ENCODE assay signal across 11 cellular contexts in the genomic region with DNA sequence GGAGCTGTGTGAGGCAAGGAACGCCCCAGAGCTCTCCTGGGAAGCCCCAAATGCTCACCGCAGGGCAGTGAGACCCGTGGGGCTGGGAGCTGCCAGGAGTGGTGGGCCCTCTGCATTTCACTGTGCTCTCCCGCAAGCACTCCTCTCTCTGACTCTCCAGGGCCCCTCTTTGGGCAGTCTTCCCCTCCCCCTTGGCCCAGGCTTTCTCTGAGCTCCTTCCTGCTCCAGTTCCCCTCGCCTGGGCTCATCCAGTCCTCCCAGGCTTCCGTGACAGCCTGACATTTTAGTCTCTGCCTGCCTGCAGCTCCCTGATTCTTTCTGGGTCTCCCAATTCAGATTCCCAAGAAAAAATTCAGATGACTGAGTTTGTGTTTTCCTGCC. TPM values are rescaled to one million over a fixed set of nuclear protein-coding genes. Genes with fewer than 3 reads are reported as not detected.
DNase-seq lines count a peak whose midpoint lies in the region; ATAC-seq and TF ChIP-seq lines count a peak whose summit lies in the region.
"Had no signal": no experiment of that assay in that cellular context is flagged by ENCODE, and none has a peak within 500 bp of the region (broad histone marks: within the 10 kb centered on the region; RNA-seq: fewer than 3 reads in every experiment).

No MANE protein-coding gene starts in this region.

- H3K4me1 Mint-ChIP-seq in activated CD4-positive, alpha-beta T cell treated with anti-CD3 and anti-CD28 coated beads for 36 hours: peaks cover 37% of the 10 kb centered on the region
- peaks cover 93% of the 10 kb centered on the region for H3K4me1 Mint-ChIP-seq in activated CD8-positive, alpha-beta T cell treated with anti-CD3 and anti-CD28 coated beads for 36 hours (ENCODE audit: low read depth)
- peaks cover 87% of the 10 kb centered on the region for H3K4me1 Mint-ChIP-seq in stimulated activated effector memory CD8-positive, alpha-beta T cell treated with anti-CD3 and anti-CD28 coated beads, Interleukin-12 subunit alpha, Interleukin-12 subunit beta, amount 100 ng/mL, for 72 hours

- H3K9me3 Mint-ChIP-seq in activated CD4-positive, alpha-beta T cell treated with anti-CD3 and anti-CD28 coated beads for 36 hours (ENCODE audit: low read depth): no peaks in the 10 kb centered on the region
- no peaks in the 10 kb centered on the region for H3K9me3 Mint-ChIP-seq in activated CD8-positive, alpha-beta T cell treated with anti-CD3 and anti-CD28 coated beads for 36 hours
- H3K9me3 Mint-ChIP-seq in stimulated activated effector memory CD8-positive, alpha-beta T cell treated with anti-CD3 and anti-CD28 coated beads, Interleukin-12 subunit alpha, Interleukin-12 subunit beta, amount 100 ng/mL, for 72 hours: no peaks in the 10 kb centered on the region

- H3K36me3 Mint-ChIP-seq in activated CD4-positive, alpha-beta T cell treated with anti-CD3 and anti-CD28 coated beads for 36 hours (ENCODE audit: low read depth): peaks cover 2% of the 10 kb centered on the region
- peaks cover 30% of the 10 kb centered on the region for H3K36me3 Mint-ChIP-seq in activated CD8-positive, alpha-beta T cell treated with anti-CD3 and anti-CD28 coated beads for 36 hours (ENCODE audit: low read depth)
- peaks cover 6% of the 10 kb centered on the region for H3K36me3 Mint-ChIP-seq in stimulated activated effector memory CD8-positive, alpha-beta T cell treated with anti-CD3 and anti-CD28 coated beads, Interleukin-12 subunit alpha, Interleukin-12 subunit beta, amount 100 ng/mL, for 72 hours

- CTCF ChIA-PET in activated CD4-positive, alpha-beta T cell treated with anti-CD3 and anti-CD28 coated beads for 36 hours (lab: Charles Lee): interaction anchor here (0.6 to 1.9 kb wide), 4 partner anchors 19 to 573 kb away, joined by 3 to 11 read pairs (median 6); no protein-coding TSS in a partner anchor
- CTCF ChIA-PET in activated CD8-positive, alpha-beta T cell treated with anti-CD3 and anti-CD28 coated beads for 36 hours (lab: Charles Lee): interaction anchor here (0.9 to 9.9 kb wide), 4 partner anchors 21 to 62 kb away, joined by 3 to 74 read pairs (median 6); no protein-coding TSS in a partner anchor

- no peak for TF ChIP-seq CTCF in activated CD8-positive, alpha-beta T cell treated with anti-CD3 and anti-CD28 coated beads for 36 hours (IDR thresholded peaks at IDR 0.05)

- ATAC-seq in activated CD4-positive, alpha-beta T cell treated with anti-CD3 and anti-CD28 coated beads for 36 hours: no peak
- no peak for ATAC-seq in activated CD8-positive, alpha-beta T cell treated with anti-CD3 and anti-CD28 coated beads for 36 hours
- ATAC-seq in stimulated activated effector memory CD8-positive, alpha-beta T cell treated with anti-CD3 and anti-CD28 coated beads, Interleukin-12 subunit alpha, Interleukin-12 subunit beta, amount 100 ng/mL, for 72 hours: no peak
- no peak for ATAC-seq in HG02852 (IDR thresholded peaks at IDR 0.05; ENCODE audit: unreplicated experiment)
- ATAC-seq in HG03280 (IDR thresholded peaks at IDR 0.05; ENCODE audit: unreplicated experiment): no peak

- H3K27me3 Mint-ChIP-seq in activated CD4-positive, alpha-beta T cell treated with anti-CD3 and anti-CD28 coated beads for 36 hours: no peaks in the 10 kb centered on the region
- no peaks in the 10 kb centered on the region for H3K27me3 Mint-ChIP-seq in activated CD8-positive, alpha-beta T cell treated with anti-CD3 and anti-CD28 coated beads for 36 hours

- no peak overlapping the region for H3K4me3 Mint-ChIP-seq in activated CD4-positive, alpha-beta T cell treated with anti-CD3 and anti-CD28 coated beads for 36 hours
- H3K4me3 Mint-ChIP-seq in activated CD8-positive, alpha-beta T cell treated with anti-CD3 and anti-CD28 coated beads for 36 hours: peak overlapping the region; percentile 56
- H3K4me3 Mint-ChIP-seq in stimulated activated effector memory CD8-positive, alpha-beta T cell treated with anti-CD3 and anti-CD28 coated beads, Interleukin-12 subunit alpha, Interleukin-12 subunit beta, amount 100 ng/mL, for 72 hours: no peak overlapping the region

- POLR2A ChIA-PET in activated CD4-positive, alpha-beta T cell treated with anti-CD3 and anti-CD28 coated beads for 36 hours (lab: Charles Lee): interaction anchor here (0.5 kb wide), 1 partner anchor 22 kb away, joined by 3 read pairs; no protein-coding TSS in a partner anchor
- POLR2A ChIA-PET in activated CD8-positive, alpha-beta T cell treated with anti-CD3 and anti-CD28 coated beads for 36 hours (lab: Charles Lee): interaction anchor here (0.8 to 12.0 kb wide), 7 partner anchors 9 to 27 kb away, joined by 3 to 99 read pairs (median 4); no protein-coding TSS in a partner anchor

- DNase-seq in activated CD4-positive, alpha-beta T cell treated with anti-CD3 and anti-CD28 coated beads for 36 hours: no peak
- no peak for DNase-seq in activated CD4-positive, alpha-beta T cell treated with anti-CD3 and anti-CD28 coated beads, Interleukin-2, amount 50 U/mL, for 48 hours
- DNase-seq in activated CD8-positive, alpha-beta T cell treated with anti-CD3 and anti-CD28 coated beads for 36 hours: no peak
- peak; percentile 81 for DNase-seq in iPS-NIHi11 (ENCODE audit: low spot score)
- no peak for DNase-seq in stimulated activated effector memory CD8-positive, alpha-beta T cell treated with anti-CD3 and anti-CD28 coated beads, Interleukin-12 subunit alpha, Interleukin-12 subunit beta, amount 100 ng/mL, for 72 hours (ENCODE audit: low spot score in 2 of 2)
- no peak for DNase-seq in activated CD4-positive, CD25-positive, alpha-beta regulatory T cell treated with anti-CD3 and anti-CD28 coated beads, Interleukin-2, amount 50 U/mL, for 72 hours
- DNase-seq: activated effector memory CD4-positive, alpha-beta T cell treated with Interleukin-2 at 50 U/mL for 16 hours; NCI-H526 treated with DMSO at 0.1 percent for 48 hours; WERI-Rb-1 had no signal

- intact Hi-C loops in activated CD4-positive, alpha-beta T cell treated with anti-CD3 and anti-CD28 coated beads for 36 hours (cut with DNase I, micrococcal nuclease): no loop called here
- intact Hi-C loops in activated CD8-positive, alpha-beta T cell treated with anti-CD3 and anti-CD28 coated beads for 36 hours (cut with micrococcal nuclease): no loop called here

- peak overlapping the region; percentile 25 for H3K27ac Mint-ChIP-seq in activated CD4-positive, alpha-beta T cell treated with anti-CD3 and anti-CD28 coated beads for 36 hours
- H3K27ac Mint-ChIP-seq in activated CD8-positive, alpha-beta T cell treated with anti-CD3 and anti-CD28 coated beads for 36 hours: peak overlapping the region; percentile 98
- peak overlapping the region; percentile 11 for H3K27ac Mint-ChIP-seq in stimulated activated effector memory CD8-positive, alpha-beta T cell treated with anti-CD3 and anti-CD28 coated beads, Interleukin-12 subunit alpha, Interleukin-12 subunit beta, amount 100 ng/mL, for 72 hours

RNA-seq across cellular contexts. Expression of a gene that starts 2.2 kb away (rescaled TPM):
- total RNA-seq in activated CD4-positive, alpha-beta T cell treated with anti-CD3 and anti-CD28 coated beads for 36 hours: under 1 TPM in 1 of 2 experiments, not detected in 1; 0.27 TPM
- total RNA-seq in activated CD8-positive, alpha-beta T cell treated with anti-CD3 and anti-CD28 coated beads for 36 hours: 1 to 10 TPM; 3.5 to 3.9 TPM

Comparison
In these comparisons a context has a peak if more than half of its experiments do, and no peak if none do; other contexts are left out.
1. H3K27ac Mint-ChIP-seq: peak in every context shown above with its lines; median percentile 98 in activated CD8-positive, alpha-beta T cell treated with anti-CD3 and anti-CD28 coated beads for 36 hours; 25 in activated CD4-positive, alpha-beta T cell treated with anti-CD3 and anti-CD28 coated beads for 36 hours; 11 in stimulated activated effector memory CD8-positive, alpha-beta T cell treated with anti-CD3 and anti-CD28 coated beads, Interleukin-12 subunit alpha, Interleukin-12 subunit beta, amount 100 ng/mL, for 72 hours.